Comparison of ENCODE assay signal across 12 cellular contexts in genomic region chr22:45688606-45689080, GRCh38. TPM values are rescaled to one million over a fixed set of nuclear protein-coding genes. Genes with fewer than 3 reads are reported as not detected.
A peak's percentile ranks its signal among the peaks of the same experiment; 100 is the strongest.
DNase-seq lines count a peak whose midpoint lies in the region; ATAC-seq, FAIRE-seq and TF ChIP-seq lines count a peak whose summit lies in the region.
"Had no signal": no experiment of that assay in that cellular context is flagged by ENCODE, and none has a peak within 500 bp of the region (broad histone marks: within the 10 kb centered on the region; RNA-seq: fewer than 3 reads in every experiment).

No MANE protein-coding gene starts in this region.

- DNase-seq in ACHN (peak; percentile 96), HT1080 (ENCODE audit: low read depth) (peak; percentile 88), ascending aorta (ENCODE audit: low spot score in 2 of 2) (no peak), keratinocyte (ENCODE audit: low read depth, low spot score) (peak; percentile 80), NCI-H526 treated with DMSO at 0.1 percent for 48 hours (lab: John Stamatoyannopoulos, UW) (no peak)
- DNase-seq in activated T-cell treated with anti-CD3 and anti-CD28 coated beads, Interleukin-2, amount 50 U/mL, for 24 hours, result no peak
- DNase-seq: colonic mucosa, DMS 273 treated with DMSO at 0.1 percent for 48 hours, naive B cell had no signal

- H3K9me1 ChIP-seq in keratinocyte (ENCODE audit: control insufficient read depth, extremely low read depth, insufficient read depth, low read length), result no peaks in the 10 kb centered on the region

- no peaks in the 10 kb centered on the region for H3K9me3 ChIP-seq in ascending aorta
- H3K9me3 ChIP-seq in keratinocyte (ENCODE audit: control insufficient read depth, low read depth, low read length), result no peaks in the 10 kb centered on the region
- H3K9me3 ChIP-seq: colonic mucosa had no signal

- H3K4me3 ChIP-seq in ascending aorta (no peak overlapping the region), keratinocyte (ENCODE audit: control insufficient read depth in 2 of 3, extremely low read depth in 1 of 3, insufficient read depth in 2 of 3, low read depth in 1 of 3, low read length in 3 of 3) (peak overlapping the region in 1 of 3 experiments; percentile 4)
- H3K4me3 ChIP-seq: colonic mucosa had no signal

- H3K36me3 Mint-ChIP-seq in activated T-cell treated with anti-CD3 and anti-CD28 coated beads, Interleukin-2, amount 50 U/mL, for 24 hours (ENCODE audit: low read depth), result peaks cover 47% of the 10 kb centered on the region
- peaks cover 33% of the 10 kb centered on the region for H3K36me3 Mint-ChIP-seq in stimulated activated memory B cell treated with anti-CD40 and anti-IgM and Interleukin-4, amounts not matched to agents 10 μg/mL and 1 μg/mL and 100 μg/mL, for 72 hours

- TF ChIP-seq CTCF in ascending aorta (IDR thresholded peaks at IDR 0.05) (no peak), keratinocyte (optimal IDR thresholded peaks at IDR 0.05 in 1 of 3, IDR thresholded peaks at IDR 0.05 in 1 of 3, conservative IDR thresholded peaks at IDR 0.05 in 1 of 3; ENCODE audit: extremely low read depth in 1 of 3, insufficient read depth in 2 of 3, low read length in 3 of 3) (no peak)

- no peaks in the 10 kb centered on the region for H3K27me3 ChIP-seq in ascending aorta
- H3K27me3 ChIP-seq in keratinocyte (ENCODE audit: control insufficient read depth, extremely low read depth, insufficient read depth, low read length), result no peaks in the 10 kb centered on the region
- H3K27me3 ChIP-seq: colonic mucosa had no signal

- H3K4me3 Mint-ChIP-seq in activated T-cell treated with anti-CD3 and anti-CD28 coated beads, Interleukin-2, amount 50 U/mL, for 24 hours, result no peak overlapping the region
- H3K4me3 Mint-ChIP-seq in stimulated activated memory B cell treated with anti-CD40 and anti-IgM and Interleukin-4, amounts not matched to agents 10 μg/mL and 1 μg/mL and 100 μg/mL, for 72 hours, result no peak overlapping the region
- H3K4me3 Mint-ChIP-seq: naive B cell had no signal

- peaks cover 48% of the 10 kb centered on the region for H3K4me1 Mint-ChIP-seq in activated T-cell treated with anti-CD3 and anti-CD28 coated beads, Interleukin-2, amount 50 U/mL, for 24 hours (ENCODE audit: low read depth)
- H3K4me1 Mint-ChIP-seq in stimulated activated memory B cell treated with anti-CD40 and anti-IgM and Interleukin-4, amounts not matched to agents 10 μg/mL and 1 μg/mL and 100 μg/mL, for 72 hours, result peaks cover 4% of the 10 kb centered on the region

- peak overlapping the region; percentile 57 for H3K4me2 ChIP-seq in keratinocyte (ENCODE audit: control insufficient read depth, extremely low read depth, insufficient read depth, low read depth, low read length)
- H3K4me2 ChIP-seq: KMS-11 had no signal

- peak overlapping the region; percentile 49 to 67 for H3K27ac ChIP-seq in ascending aorta
- H3K27ac ChIP-seq in keratinocyte (ENCODE audit: control insufficient read depth, insufficient read depth, low read length), result peak overlapping the region; percentile 38
- H3K27ac ChIP-seq: colonic mucosa, KMS-11 had no signal

- no peak overlapping the region for H3K27ac Mint-ChIP-seq in activated T-cell treated with anti-CD3 and anti-CD28 coated beads, Interleukin-2, amount 50 U/mL, for 24 hours
- H3K27ac Mint-ChIP-seq in stimulated activated memory B cell treated with anti-CD40 and anti-IgM and Interleukin-4, amounts not matched to agents 10 μg/mL and 1 μg/mL and 100 μg/mL, for 72 hours, result no peak overlapping the region

- dilution Hi-C loops in keratinocyte (cut with MboI; ENCODE audit: extremely low pct_ligation_motif_present, low sequenced_read_pairs), result no loop called here

- in situ Hi-C loops in ACHN (cut with HindIII; ENCODE audit: low pct_ligation_motif_present, low pct_unique_long_range_greater_than_20kb, low sequenced_read_pairs), result no loop called here

- H3K36me3 ChIP-seq in ascending aorta, result peaks cover 9 to 17% of the 10 kb centered on the region in 2 donors
- peaks cover 7 to 13% of the 10 kb centered on the region in 2 experiments for H3K36me3 ChIP-seq in keratinocyte (ENCODE audit: control insufficient read depth in 2 of 2, extremely low read depth in 1 of 2, insufficient read depth in 2 of 2, low read length in 2 of 2)
- H3K36me3 ChIP-seq: colonic mucosa had no signal

- no peaks in the 10 kb centered on the region for H3K27me3 Mint-ChIP-seq in activated T-cell treated with anti-CD3 and anti-CD28 coated beads, Interleukin-2, amount 50 U/mL, for 24 hours
- no peaks in the 10 kb centered on the region for H3K27me3 Mint-ChIP-seq in stimulated activated memory B cell treated with anti-CD40 and anti-IgM and Interleukin-4, amounts not matched to agents 10 μg/mL and 1 μg/mL and 100 μg/mL, for 72 hours
- H3K27me3 Mint-ChIP-seq: naive B cell had no signal

- intact Hi-C loops in ascending aorta (cut with DNase I), result no loop called here

- FAIRE-seq in keratinocyte (lab: Jason Lieb, UNC), result peak; percentile 99

- peaks cover 43% of the 10 kb centered on the region for H3K79me2 ChIP-seq in keratinocyte (ENCODE audit: control insufficient read depth, insufficient read depth, low read length)

- H3K9me3 Mint-ChIP-seq in activated T-cell treated with anti-CD3 and anti-CD28 coated beads, Interleukin-2, amount 50 U/mL, for 24 hours, result no peaks in the 10 kb centered on the region
- no peaks in the 10 kb centered on the region for H3K9me3 Mint-ChIP-seq in stimulated activated memory B cell treated with anti-CD40 and anti-IgM and Interleukin-4, amounts not matched to agents 10 μg/mL and 1 μg/mL and 100 μg/mL, for 72 hours
- H3K9me3 Mint-ChIP-seq: naive B cell had no signal

- no peaks in the 10 kb centered on the region for H4K20me1 ChIP-seq in keratinocyte (ENCODE audit: control insufficient read depth, extremely low read depth, insufficient read depth, low read length)

- H3K4me1 ChIP-seq in ascending aorta, result peaks cover 3 to 44% of the 10 kb centered on the region in 2 donors
- H3K4me1 ChIP-seq in keratinocyte (ENCODE audit: control insufficient read depth, extremely low read depth, insufficient read depth, low read length), result peaks cover 41% of the 10 kb centered on the region

- no peak overlapping the region for H2AFZ ChIP-seq in keratinocyte (ENCODE audit: control insufficient read depth, low read length)

- H3K9ac ChIP-seq in keratinocyte (ENCODE audit: control insufficient read depth, extremely low read depth, insufficient read depth, low read length), result no peak overlapping the region
- H3K9ac ChIP-seq: KMS-11 had no signal

- no peak for ATAC-seq in stimulated activated memory B cell treated with anti-CD40 and anti-IgM and Interleukin-4, amounts not matched to agents 10 μg/mL and 1 μg/mL and 100 μg/mL, for 72 hours
- ATAC-seq in GM21786 (IDR thresholded peaks at IDR 0.05; ENCODE audit: unreplicated experiment), result no peak

RNA-seq across cellular contexts. Expression of gene ATXN10, which starts 17.0 kb away (rescaled TPM):
- total RNA-seq in HT1080 (2014; rRNA removed; shearing (Covaris generic)), result 31.0 and 44.1 TPM in 2 replicates
- 167 and 192 TPM in 2 replicates for polyA plus RNA-seq in HT1080 (2015; cell fraction: cytosol; rRNA removed)
- 154 and 160 TPM in 2 replicates for polyA plus RNA-seq in HT1080 (2015; cell fraction: nucleus; rRNA removed)
- total RNA-seq in ascending aorta, result 82.1 TPM
- 238 to 276 TPM (median 242 TPM) in 3 replicates for polyA plus RNA-seq in keratinocyte
- polyA plus RNA-seq in keratinocyte (2011; ENCODE audit: low read depth), result 147 TPM
- 172 and 329 TPM in 2 replicates for polyA plus RNA-seq in keratinocyte (2011; cell fraction: cytosol; rRNA removed)
- 190 and 196 TPM in 2 replicates for polyA plus RNA-seq in keratinocyte (2011; cell fraction: nucleus; rRNA removed)
- polyA plus RNA-seq in keratinocyte (2012; ENCODE audit: low replicate concordance), result 88.1 and 124 TPM in 2 replicates
- polyA minus RNA-seq in keratinocyte, result 156 to 320 TPM (median 270 TPM) in 3 replicates
- 71.7 TPM for polyA minus RNA-seq in keratinocyte (2011; cell fraction: cytosol; rRNA and poly(A)+ RNA removed)
- 59.4 and 126 TPM in 2 replicates for polyA minus RNA-seq in keratinocyte (2011; cell fraction: nucleus; rRNA and poly(A)+ RNA removed)

Comparison
In these comparisons a context has a peak if more than half of its experiments do, and no peak if none do; other contexts are left out.
1. DNase-seq: peak in ACHN (single experiment), HT1080 (single experiment) and keratinocyte (single experiment); none in ascending aorta (0 of 2), activated T-cell treated with anti-CD3 and anti-CD28 coated beads, Interleukin-2, amount 50 U/mL, for 24 hours (single experiment) and NCI-H526 treated with DMSO at 0.1 percent for 48 hours (single experiment).